Comparison of ENCODE assay signal across 8 cellular contexts in genomic region chr6:116764961-116765841, GRCh38. TPM values are rescaled to one million over a fixed set of nuclear protein-coding genes. Genes with fewer than 3 reads are reported as not detected.
A peak's percentile ranks its signal among the peaks of the same experiment; 100 is the strongest.
DNase-seq lines count a peak whose midpoint lies in the region; ATAC-seq and TF ChIP-seq lines count a peak whose summit lies in the region.

FAM162B (minus strand) TSS chr6:116765719; CDS start chr6:116765576, 143 bp downstream.

- TF ChIP-seq POLR2A in heart left ventricle (IDR thresholded peaks at IDR 0.05): no peak

- TF ChIP-seq CTCF in heart left ventricle (IDR thresholded peaks at IDR 0.05): peak in 1 of 12 donors; percentile 6

- peaks cover 8% of the 10 kb centered on the region for H3K4me1 Mint-ChIP-seq in activated T-cell treated with anti-CD3 and anti-CD28 coated beads, Interleukin-2, amount 50 U/mL, for 72 hours (ENCODE audit: low read depth)

- peaks cover 0 to 25% (median 6%) of the 10 kb centered on the region in 12 donors for H3K4me1 ChIP-seq in heart left ventricle

- peak within 1 kb of the TSS; percentile 54 to 89 for H3K4me3 Mint-ChIP-seq in activated T-cell treated with anti-CD3 and anti-CD28 coated beads, Interleukin-2, amount 50 U/mL, for 72 hours

- ATAC-seq in activated T-cell treated with anti-CD3 and anti-CD28 coated beads, Interleukin-2, amount 50 U/mL, for 72 hours (replicated peaks in 1 of 2): peak; percentile 54 to 62
- ATAC-seq in heart left ventricle: peak; percentile 51 to 90 (median 83)

- H3K27ac Mint-ChIP-seq in activated T-cell treated with anti-CD3 and anti-CD28 coated beads, Interleukin-2, amount 50 U/mL, for 72 hours: no peak within 1 kb of the TSS

- peak; percentile 57 for DNase-seq in activated CD8-positive, alpha-beta memory T cell treated with anti-CD3 and anti-CD28 coated beads for 24 hours
- DNase-seq in activated CD8-positive, alpha-beta memory T cell treated with anti-CD3 and anti-CD28 coated beads, Interleukin-2, amount 50 U/mL, for 4 hours: no peak
- DNase-seq in activated T-cell treated with anti-CD3 and anti-CD28 coated beads, Interleukin-2, amount 50 U/mL, for 72 hours: peak; percentile 11 to 14
- DNase-seq in heart left ventricle: peak; percentile 72 to 87 (median 78)
- DNase-seq in posterior cingulate gyrus: peak in 7 of 10 donors; percentile 15 to 89 (median 22)
- no peak for DNase-seq in superior temporal gyrus (ENCODE audit: extremely low spot score)
- no peak for DNase-seq in DMS153 (lab: John Stamatoyannopoulos, UW)
- DNase-seq in COR-L47 (lab: John Stamatoyannopoulos, UW): no peak

- no peaks in the 10 kb centered on the region for H3K9me3 Mint-ChIP-seq in activated T-cell treated with anti-CD3 and anti-CD28 coated beads, Interleukin-2, amount 50 U/mL, for 72 hours

- no peaks in the 10 kb centered on the region for H3K9me3 ChIP-seq in heart left ventricle

- peaks cover 54% of the 10 kb centered on the region for H3K27me3 Mint-ChIP-seq in activated T-cell treated with anti-CD3 and anti-CD28 coated beads, Interleukin-2, amount 50 U/mL, for 72 hours (ENCODE audit: low read depth)

- H3K4me3 ChIP-seq in heart left ventricle: peak within 1 kb of the TSS; percentile 34 to 73 (median 60)

- intact Hi-C loops in heart left ventricle (cut with DNase I) (no loop called here), posterior cingulate gyrus (cut with DNase I) (no loop called here)

- H3K27me3 ChIP-seq in heart left ventricle: peaks cover 0 to 57% (median 19%) of the 10 kb centered on the region in 9 donors

- WGBS in heart left ventricle, 4 donors: 1 to 2% (median 1%) methylated on average over 56 to 89 of the region's 89 CpGs

- peaks cover 0 to under 1% (median 0%) of the 10 kb centered on the region in 9 donors for H3K36me3 ChIP-seq in heart left ventricle

- H3K27ac ChIP-seq in heart left ventricle: peak within 1 kb of the TSS in 11 of 12 donors; percentile 33 to 82 (median 64)

- H3K36me3 Mint-ChIP-seq in activated T-cell treated with anti-CD3 and anti-CD28 coated beads, Interleukin-2, amount 50 U/mL, for 72 hours (ENCODE audit: insufficient read depth in 2 of 2): peaks cover 3 to 4% of the 10 kb centered on the region in 2 donors

RNA-seq across cellular contexts. Expression of gene FAM162B, which starts in this region (rescaled TPM):
- not detected for total RNA-seq in activated T-cell treated with anti-CD3 and anti-CD28 coated beads, Interleukin-2, amount 50 U/mL, for 72 hours
- 1 to 10 TPM; 2.7 to 8.9 (median 3.4) TPM for total RNA-seq in heart left ventricle
- polyA plus RNA-seq in heart left ventricle: 1 to 10 TPM; 3.7 to 4.5 TPM

Comparison
In these comparisons a context has a peak if more than half of its experiments do, and no peak if none do; other contexts are left out.
1. DNase-seq: peak in activated CD8-positive, alpha-beta memory T cell treated with anti-CD3 and anti-CD28 coated beads for 24 hours (single experiment), heart left ventricle (5 of 5) and posterior cingulate gyrus (7 of 10); none in activated CD8-positive, alpha-beta memory T cell treated with anti-CD3 and anti-CD28 coated beads, Interleukin-2, amount 50 U/mL, for 4 hours (single experiment), superior temporal gyrus (single experiment), DMS153 (single experiment) and COR-L47 (single experiment).
2. Peak in DNase-seq and ATAC-seq in activated T-cell treated with anti-CD3 and anti-CD28 coated beads, Interleukin-2, amount 50 U/mL, for 72 hours; RNA of the gene not detected or under 1 TPM.